Comparison of ENCODE assay signal across 8 cellular contexts in the genomic region with DNA sequence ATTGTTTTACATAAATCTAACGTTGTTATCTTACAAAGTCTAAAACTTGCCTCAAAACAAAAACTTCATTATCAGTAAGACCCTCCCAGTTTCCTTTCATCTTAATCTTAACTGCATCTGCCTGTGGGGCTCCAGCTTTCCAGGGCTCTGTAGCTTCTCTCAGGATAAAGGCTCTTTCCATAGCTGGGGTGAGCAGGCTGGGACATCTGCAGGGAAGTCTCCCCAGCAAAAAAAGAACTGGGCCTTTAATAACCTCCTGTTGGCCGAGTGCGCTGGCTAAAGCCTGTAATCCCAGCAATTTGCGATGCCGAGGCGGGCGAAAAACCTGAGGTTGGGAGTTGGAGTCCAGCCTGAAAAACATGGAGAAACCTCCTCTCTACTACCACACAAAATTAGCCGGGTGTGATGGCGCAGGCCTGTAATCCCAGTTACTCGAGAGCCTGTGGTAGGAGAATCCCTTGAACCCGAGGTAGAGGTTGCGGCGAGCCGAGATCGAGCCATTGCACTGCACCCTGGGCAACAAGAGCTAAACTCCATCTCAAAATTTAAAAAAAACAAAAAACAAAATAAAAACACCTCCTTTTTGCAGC.
DNase-seq lines count a peak whose midpoint lies in the region; ATAC-seq, FAIRE-seq and TF ChIP-seq lines count a peak whose summit lies in the region.

No MANE protein-coding gene starts in this region.

- no peaks in the 10 kb centered on the region for H3K36me3 Mint-ChIP-seq in natural killer cell

- H3K4me2 ChIP-seq in endothelial cell of umbilical vein (ENCODE audit: insufficient read depth, low read length), result peak overlapping the region; percentile 45

- H3K27ac Mint-ChIP-seq in natural killer cell, result no peak overlapping the region

- dilution Hi-C loops in endothelial cell of umbilical vein (cut with MboI; ENCODE audit: extremely low pct_ligation_motif_present, low sequenced_read_pairs), result no loop called here

- H3K27ac ChIP-seq in heart right ventricle, result peak overlapping the region in 9 of 10 donors; percentile 61 to 90 (median 81)
- no peak overlapping the region for H3K27ac ChIP-seq in endothelial cell of umbilical vein (ENCODE audit: insufficient read depth, low read depth, low read length)
- H3K27ac ChIP-seq in small intestine (ENCODE audit: low read depth in 1 of 2, low read length in 1 of 2), result peak overlapping the region in 1 of 2 donors; percentile 54

- no peaks in the 10 kb centered on the region for H4K20me1 ChIP-seq in endothelial cell of umbilical vein (replicated peaks; ENCODE audit: control insufficient read depth, extremely low read depth, insufficient read depth, low read length)

- H3K9me1 ChIP-seq in endothelial cell of umbilical vein (replicated peaks; ENCODE audit: control insufficient read depth, extremely low read depth, insufficient read depth, low read length), result no peaks in the 10 kb centered on the region

- H3K4me1 Mint-ChIP-seq in natural killer cell, result peaks cover 12 to 18% of the 10 kb centered on the region in 2 donors

- no peak for TF ChIP-seq CTCF in heart right ventricle (IDR thresholded peaks at IDR 0.05)
- no peak for TF ChIP-seq CTCF in endothelial cell of umbilical vein (IDR thresholded peaks at IDR 0.05; ENCODE audit: extremely low read depth in 1 of 2, insufficient read depth in 1 of 2, low read depth in 1 of 2, low read length in 2 of 2)
- TF ChIP-seq CTCF in natural killer cell (IDR thresholded peaks at IDR 0.05), result no peak

- no peaks in the 10 kb centered on the region for H3K27me3 Mint-ChIP-seq in natural killer cell (ENCODE audit: low read depth in 2 of 2)

- BruUV-seq in endothelial cell of umbilical vein (replicated peaks; lab: Mats Ljungman, UMichigan), result no TSS peak

- H3K4me3 Mint-ChIP-seq in natural killer cell, result peak overlapping the region; percentile 98

- no peaks in the 10 kb centered on the region for H3K9me3 Mint-ChIP-seq in natural killer cell

- H2AFZ ChIP-seq in endothelial cell of umbilical vein (ENCODE audit: low read depth, low read length), result no peak overlapping the region

- TF ChIP-seq POLR2A in endothelial cell of umbilical vein (IDR thresholded peaks at IDR 0.05; ENCODE audit: low read depth, low read length), result no peak

- WGBS in heart right ventricle, 2 donors, result 64 to 73% methylated on average over 15 of the region's 15 CpGs
- 81 to 82% (median 82%) methylated on average over 15 of the region's 15 CpGs for WGBS in small intestine, 3 donors

- H3K9me3 ChIP-seq in heart right ventricle, result peaks cover 0 to 11% (median 0%) of the 10 kb centered on the region in 11 donors
- H3K9me3 ChIP-seq in endothelial cell of umbilical vein (replicated peaks; ENCODE audit: control insufficient read depth, insufficient read depth, low read length), result no peaks in the 10 kb centered on the region
- no peaks in the 10 kb centered on the region for H3K9me3 ChIP-seq in small intestine (ENCODE audit: control insufficient read depth, low read depth)

- H3K27me3 ChIP-seq in heart right ventricle, result no peaks in the 10 kb centered on the region
- no peaks in the 10 kb centered on the region for H3K27me3 ChIP-seq in endothelial cell of umbilical vein (ENCODE audit: control insufficient read depth in 2 of 2, insufficient read depth in 2 of 2, low read length in 2 of 2)
- no peaks in the 10 kb centered on the region for H3K27me3 ChIP-seq in small intestine (ENCODE audit: control insufficient read depth in 2 of 2, insufficient read depth in 2 of 2, low read length in 2 of 2)

- H3K4me3 ChIP-seq in heart right ventricle, result peak overlapping the region in 9 of 10 donors; percentile 34 to 80 (median 71)
- peak overlapping the region in 1 of 3 experiments; percentile 79 for H3K4me3 ChIP-seq in endothelial cell of umbilical vein (replicated peaks in 1 of 3; ENCODE audit: insufficient read depth in 1 of 3, low read depth in 1 of 3, low read length in 3 of 3)
- no peak overlapping the region for H3K4me3 ChIP-seq in small intestine (ENCODE audit: low read depth in 1 of 2, low read length in 2 of 2)

- FAIRE-seq in endothelial cell of umbilical vein (lab: Jason Lieb, UNC), result no peak
- FAIRE-seq in small intestine (lab: Jason Lieb, UNC), result no peak

- CTCF ChIA-PET in endothelial cell of umbilical vein (lab: Charles Lee), result no interaction called here

- peaks cover 0 to 7% (median 0%) of the 10 kb centered on the region in 9 donors for H3K4me1 ChIP-seq in heart right ventricle
- no peaks in the 10 kb centered on the region for H3K4me1 ChIP-seq in endothelial cell of umbilical vein (ENCODE audit: control insufficient read depth, extremely low read depth, insufficient read depth, low read length)
- no peaks in the 10 kb centered on the region for H3K4me1 ChIP-seq in small intestine (ENCODE audit: control insufficient read depth in 2 of 2, insufficient read depth in 1 of 2, low read depth in 1 of 2, low read length in 1 of 2)

- H3K36me3 ChIP-seq in heart right ventricle (peaks cover 0 to 3% (median 0%) of the 10 kb centered on the region in 9 donors), endothelial cell of umbilical vein (ENCODE audit: control insufficient read depth in 2 of 2, extremely low read depth in 1 of 2, insufficient read depth in 2 of 2, low read length in 2 of 2) (no peaks in the 10 kb centered on the region), small intestine (ENCODE audit: control insufficient read depth in 2 of 2, insufficient read depth in 2 of 2, low read length in 2 of 2) (no peaks in the 10 kb centered on the region)

- intact Hi-C loops in heart right ventricle (cut with DNase I) (loop anchor here in 1 of 10 donors (5.0 kb wide), 1 partner anchor 1085 kb away; a partner anchor contains a TSS), left ventricle myocardium superior (cut with micrococcal nuclease) (loop anchor here (10.0 kb wide), 1 partner anchor 352 kb away; a partner anchor contains a TSS), endothelial cell of umbilical vein (cut with micrococcal nuclease) (no loop called here), natural killer cell (cut with micrococcal nuclease) (loop anchor here (1.0 to 2.0 kb wide), 2 partner anchors 143 to 354 kb away; a partner anchor contains a TSS)

- DNase-seq in heart right ventricle, result peak in 1 of 2 donors; percentile 4
- no peak for DNase-seq in left ventricle myocardium superior
- DNase-seq in endothelial cell of umbilical vein (ENCODE audit: low read depth, low spot score), result no peak
- DNase-seq in natural killer cell, result no peak
- no peak for DNase-seq in NCI-H146 treated with DMSO at 0.1 percent for 48 hours (lab: John Stamatoyannopoulos, UW; ENCODE audit: unreplicated experiment)
- DNase-seq in DMS79 treated with DMSO at 0.1 percent for 48 hours (lab: John Stamatoyannopoulos, UW), result no peak
- no peak for DNase-seq in small intestine

- H3K79me2 ChIP-seq in endothelial cell of umbilical vein (ENCODE audit: control insufficient read depth, insufficient read depth, low read length), result no peaks in the 10 kb centered on the region

- POLR2A ChIA-PET in endothelial cell of umbilical vein (lab: Charles Lee), result interaction anchor here (1.5 kb wide), 1 partner anchor 143 kb away, joined by 5 read pairs; a partner anchor contains a TSS

- no peak overlapping the region for H3K9ac ChIP-seq in endothelial cell of umbilical vein (replicated peaks; ENCODE audit: extremely low read depth, insufficient read depth, low read length)

- ATAC-seq in heart right ventricle, result no peak
- ATAC-seq in left ventricle myocardium superior, result no peak
- ATAC-seq in natural killer cell, result no peak
- no peak for ATAC-seq in HG03280 (IDR thresholded peaks at IDR 0.05; ENCODE audit: unreplicated experiment)

TF ChIP-seq in endothelial cell of umbilical vein, 7 proteins besides CTCF, POLR2A, EP300 and RAD21:
- no peak for TF ChIP-seq GATA2 (IDR thresholded peaks at IDR 0.05; ENCODE audit: insufficient read depth, insufficient read length, low read depth, low read length)
- no peak for TF ChIP-seq FOS (IDR thresholded peaks at IDR 0.05; ENCODE audit: borderline replicate concordance, insufficient read depth, low read length)
- TF ChIP-seq, protein P1, sequence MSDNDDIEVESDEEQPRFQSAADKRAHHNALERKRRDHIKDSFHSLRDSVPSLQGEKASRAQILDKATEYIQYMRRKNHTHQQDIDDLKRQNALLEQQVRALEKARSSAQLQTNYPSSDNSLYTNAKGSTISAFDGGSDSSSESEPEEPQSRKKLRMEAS (IDR thresholded peaks at IDR 0.05; ENCODE audit: insufficient read depth, insufficient read length), result no peak
- TF ChIP-seq EZH2 (IDR thresholded peaks at IDR 0.05; ENCODE audit: borderline replicate concordance, low read depth, low read length, severe bottlenecking), result no peak

Comparison
In these comparisons a context has a peak if more than half of its experiments do, and no peak if none do; other contexts are left out.
1. H3K4me3 ChIP-seq: peak in heart right ventricle (9 of 10); none in small intestine (0 of 2).